24 cellular contexts compared by ENCODE assay signal in genomic region chr7:21064698-21065648, GRCh38.
DNase-seq lines count a peak whose midpoint lies in the region; ATAC-seq and TF ChIP-seq lines count a peak whose summit lies in the region.
"Had no signal": no experiment of that assay in that cellular context is flagged by ENCODE, and none has a peak within 500 bp of the region (broad histone marks: within the 10 kb centered on the region; RNA-seq: fewer than 3 reads in every experiment).

No MANE protein-coding gene starts in this region.

- H3K36me3 ChIP-seq in mucosa of descending colon (ENCODE audit: low read depth): no peaks in the 10 kb centered on the region
- H3K36me3 ChIP-seq in tibial artery: no peaks in the 10 kb centered on the region
- H3K36me3 ChIP-seq: cardiac muscle cell, neural progenitor cell had no signal

- intact Hi-C loops in mucosa of descending colon (cut with DNase I, micrococcal nuclease): no loop called here
- intact Hi-C loops in tibial artery (cut with DNase I; ENCODE audit: low total_unique reads): no loop called here

- no peak overlapping the region for H3K27ac ChIP-seq in tibial artery
- H3K27ac ChIP-seq: cardiac muscle cell, neural progenitor cell, skin epidermis had no signal

- H3K4me1 ChIP-seq in mucosa of descending colon (ENCODE audit: low read depth): no peaks in the 10 kb centered on the region
- no peaks in the 10 kb centered on the region for H3K4me1 ChIP-seq in tibial artery

- no peak for TF ChIP-seq CTCF in epithelial cell of proximal tubule (conservative IDR thresholded peaks at IDR 0.05; ENCODE audit: low read depth, low read length)
- no peak for TF ChIP-seq CTCF in mucosa of descending colon (IDR thresholded peaks at IDR 0.05)
- TF ChIP-seq CTCF in tibial artery (IDR thresholded peaks at IDR 0.05): no peak

- DNase-seq in Daoy (ENCODE audit: low read depth) (peak; percentile 42), NCI-H510A (lab: John Stamatoyannopoulos, UW) (peak; percentile 34), epithelial cell of proximal tubule (ENCODE audit: low read depth) (peak; percentile 37), mucosa of descending colon (no peak), tibial artery (no peak), NCI-H2081 (lab: John Stamatoyannopoulos, UW) (no peak)
- no peak for DNase-seq in stimulated activated CD4-positive, alpha-beta T cell treated with anti-CD3 and anti-CD28 coated beads, Interleukin-4, amount 100 ng/mL, for 24 hours
- DNase-seq: activated CD4-positive, alpha-beta T cell treated with anti-CD3 and anti-CD28 coated beads for 1 hour; activated CD8-positive, alpha-beta memory T cell treated with anti-CD3 and anti-CD28 coated beads for 24 hours; activated naive CD4-positive, alpha-beta T cell treated with anti-CD3 and anti-CD28 coated beads for 36 hours; activated T-cell treated with anti-CD3 and anti-CD28 coated beads, Interleukin-2, amount 50 U/mL, for 4 hours; amygdala; CD8-positive, alpha-beta T cell; DND-41; MM.1S; NCI-H1436; NCI-H2171; Right ventricle myocardium superior; stimulated activated CD4-positive, alpha-beta T cell treated with anti-CD3 and anti-CD28 coated beads, Interleukin-1b, Interleukin-23, amount 100 ng/mL, for 48 hours had no signal

- no peaks in the 10 kb centered on the region for H3K27me3 ChIP-seq in tibial artery
- H3K27me3 ChIP-seq: cardiac muscle cell, neural progenitor cell had no signal

- no peak overlapping the region for H3K4me3 ChIP-seq in epithelial cell of proximal tubule (ENCODE audit: low read depth, low read length)
- H3K4me3 ChIP-seq in mucosa of descending colon: no peak overlapping the region
- H3K4me3 ChIP-seq in tibial artery: no peak overlapping the region
- H3K4me3 ChIP-seq: cardiac muscle cell, neural progenitor cell, skin epidermis had no signal

- peak; percentile 86 for ATAC-seq in mucosa of descending colon
- ATAC-seq in GM18861 (IDR thresholded peaks at IDR 0.05; ENCODE audit: unreplicated experiment): no peak
- ATAC-seq: activated T-cell treated with anti-CD3 and anti-CD28 coated beads, Interleukin-2, amount 50 U/mL, for 4 hours; CD8-positive, alpha-beta T cell; stimulated activated memory B cell treated with anti-CD40 and anti-IgM and Interleukin-4, amounts not matched to agents 10 μg/mL and 1 μg/mL and 100 μg/mL, for 72 hours had no signal

- H3K9me3 ChIP-seq in mucosa of descending colon: no peaks in the 10 kb centered on the region
- no peaks in the 10 kb centered on the region for H3K9me3 ChIP-seq in tibial artery

Comparison
In these comparisons a context has a peak if more than half of its experiments do, and no peak if none do; other contexts are left out.
1. DNase-seq: peak in Daoy (single experiment), NCI-H510A (single experiment) and epithelial cell of proximal tubule (single experiment); none in mucosa of descending colon (0 of 3), tibial artery (0 of 2), stimulated activated CD4-positive, alpha-beta T cell treated with anti-CD3 and anti-CD28 coated beads, Interleukin-4, amount 100 ng/mL, for 24 hours (single experiment) and NCI-H2081 (0 of 2).